Comparison of ENCODE assay signal across 18 cellular contexts in genomic region chr3:114929971-114930732, GRCh38.
DNase-seq lines count a peak whose midpoint lies in the region; ATAC-seq, FAIRE-seq and TF ChIP-seq lines count a peak whose summit lies in the region.
"Had no signal": no experiment of that assay in that cellular context is flagged by ENCODE, and none has a peak within 500 bp of the region (broad histone marks: within the 10 kb centered on the region; RNA-seq: fewer than 3 reads in every experiment).

No MANE protein-coding gene starts in this region.

- no peaks in the 10 kb centered on the region for H3K27me3 Mint-ChIP-seq in memory B cell
- no peaks in the 10 kb centered on the region for H3K27me3 Mint-ChIP-seq in stimulated activated naive B cell treated with anti-CD40 and anti-IgM and Interleukin-4, amounts not matched to agents 10 μg/mL and 1 μg/mL and 100 μg/mL, for 72 hours
- H3K27me3 Mint-ChIP-seq: B cell; CD4-positive, CD25-positive, alpha-beta regulatory T cell had no signal

- H3K9me3 Mint-ChIP-seq in memory B cell = no peaks in the 10 kb centered on the region
- peaks cover 0 to 10% of the 10 kb centered on the region in 2 donors for H3K9me3 Mint-ChIP-seq in stimulated activated naive B cell treated with anti-CD40 and anti-IgM and Interleukin-4, amounts not matched to agents 10 μg/mL and 1 μg/mL and 100 μg/mL, for 72 hours

- H3K9me1 ChIP-seq in IMR-90 (ENCODE audit: insufficient read depth, low read length) = no peaks in the 10 kb centered on the region

- no peaks in the 10 kb centered on the region for H4K20me1 ChIP-seq in IMR-90 (ENCODE audit: insufficient read depth, low read length)

- in situ Hi-C loops in IMR-90 (cut with MboI; ENCODE audit: low sequenced_read_pairs) = no loop called here

- no peak for TF ChIP-seq CTCF in AG10803 (conservative IDR thresholded peaks at IDR 0.05; ENCODE audit: low read length)
- TF ChIP-seq CTCF in IMR-90 (conservative IDR thresholded peaks at IDR 0.05; ENCODE audit: low read depth, low read length) = no peak

- ATAC-seq in IMR-90 (ENCODE audit: low read depth) = no peak
- no peak for ATAC-seq in memory B cell (ENCODE audit: low read depth)
- ATAC-seq in GM19023 (IDR thresholded peaks at IDR 0.05; ENCODE audit: unreplicated experiment) = no peak
- no peak for ATAC-seq in stimulated activated naive B cell treated with anti-CD40 and anti-IgM and Interleukin-4, amounts not matched to agents 10 μg/mL and 1 μg/mL and 100 μg/mL, for 72 hours (replicated peaks)

- peak; percentile 0 for DNase-seq in AG10803 (ENCODE audit: low read depth)
- DNase-seq in IMR-90 = no peak
- DNase-seq in fibroblast of gingiva (ENCODE audit: low read depth) = peak; percentile 3
- DNase-seq in memory B cell (ENCODE audit: low spot score in 2 of 2) = no peak
- no peak for DNase-seq in NCI-H345 treated with DMSO at 0.1 percent for 48 hours (lab: John Stamatoyannopoulos, UW; ENCODE audit: unreplicated experiment)
- DNase-seq in frontal cortex (ENCODE audit: low spot score in 2 of 2) = no peak
- no peak for DNase-seq in stimulated activated naive B cell treated with anti-CD40 and anti-IgM and Interleukin-4, amounts not matched to agents 10 μg/mL and 1 μg/mL and 100 μg/mL, for 72 hours
- DNase-seq: Calu3; CD4-positive, CD25-positive, alpha-beta regulatory T cell; NCI-H1436; NCI-H2081 treated with DMSO at 0.1 percent for 48 hours; NCI-H524; PC-9 had no signal

- H2AK5ac ChIP-seq in IMR-90 (ENCODE audit: low read depth, low read length) = no peak overlapping the region

- no peak overlapping the region for H2BK20ac ChIP-seq in IMR-90 (ENCODE audit: low read depth, low read length)

- 100% methylated on average over 1 of the region's 21 CpGs; no CpG with 5 or more reads in 1 of the 2 experiments for WGBS in IMR-90 (ENCODE audit: extremely low coverage in 2 of 2, insufficient read length in 1 of 2), 2 experiments

- no peak overlapping the region for H2BK120ac ChIP-seq in IMR-90 (ENCODE audit: low read depth, low read length)

- H2AFZ ChIP-seq in IMR-90 (replicated peaks; ENCODE audit: low read length, poor library complexity) = no peak overlapping the region
- H2AFZ ChIP-seq: PC-9 had no signal

- 0 out of 2 replicates have a peak overlapping the region, but pooled peaks have one; percentile 22 for H3K14ac ChIP-seq in IMR-90 (replicated peaks; ENCODE audit: low read depth, low read length)

- CTCF ChIA-PET in IMR-90 (lab: Yijun Ruan, JAX) = no interaction called here

- H3K79me1 ChIP-seq in IMR-90 (ENCODE audit: low read depth in 1 of 2, low read length in 2 of 2) = no peaks in the 10 kb centered on the region

- no peak overlapping the region for H4K91ac ChIP-seq in IMR-90 (ENCODE audit: insufficient read depth, low read depth, low read length)

- no peak overlapping the region for H3K9ac ChIP-seq in IMR-90 (ENCODE audit: low read depth, low read length)

- no TSS peak for BruUV-seq in IMR-90 (replicated peaks; lab: Mats Ljungman, UMichigan)

- no peak overlapping the region for H3K4me2 ChIP-seq in IMR-90 (ENCODE audit: low read depth, low read length)
- H3K4me2 ChIP-seq: PC-9 had no signal

- H3K27ac Mint-ChIP-seq in memory B cell = peak overlapping the region; percentile 26
- H3K27ac Mint-ChIP-seq in stimulated activated naive B cell treated with anti-CD40 and anti-IgM and Interleukin-4, amounts not matched to agents 10 μg/mL and 1 μg/mL and 100 μg/mL, for 72 hours = no peak overlapping the region
- H3K27ac Mint-ChIP-seq: B cell; CD4-positive, CD25-positive, alpha-beta regulatory T cell had no signal

- H3K4me3 Mint-ChIP-seq in memory B cell = no peak overlapping the region
- H3K4me3 Mint-ChIP-seq in stimulated activated naive B cell treated with anti-CD40 and anti-IgM and Interleukin-4, amounts not matched to agents 10 μg/mL and 1 μg/mL and 100 μg/mL, for 72 hours = no peak overlapping the region
- H3K4me3 Mint-ChIP-seq: B cell; CD4-positive, CD25-positive, alpha-beta regulatory T cell had no signal

- no peaks in the 10 kb centered on the region for H3K27me3 ChIP-seq in IMR-90 (ENCODE audit: control insufficient read depth, insufficient read depth, low read length)
- H3K27me3 ChIP-seq: SJSA1 had no signal

- intact Hi-C loops in IMR-90 (cut with micrococcal nuclease) = no loop called here

- no peak for FAIRE-seq in frontal cortex (lab: Jason Lieb, UNC)
- FAIRE-seq: HTR-8/SVneo had no signal

- no peak overlapping the region for H3K56ac ChIP-seq in IMR-90 (ENCODE audit: extremely low read depth, insufficient read depth, low read length)

- no peak for TF ChIP-seq POLR2A in IMR-90 (IDR thresholded peaks at IDR 0.05; ENCODE audit: low read depth, low read length)

- no peak overlapping the region for H4K8ac ChIP-seq in IMR-90 (ENCODE audit: low read depth in 2 of 2, low read length in 2 of 2)

- peaks cover 41% of the 10 kb centered on the region for H3K36me3 Mint-ChIP-seq in memory B cell
- H3K36me3 Mint-ChIP-seq in stimulated activated naive B cell treated with anti-CD40 and anti-IgM and Interleukin-4, amounts not matched to agents 10 μg/mL and 1 μg/mL and 100 μg/mL, for 72 hours = peaks cover 14 to 41% of the 10 kb centered on the region in 2 donors

- H3K9me3 ChIP-seq in IMR-90 (ENCODE audit: control insufficient read depth, insufficient read depth, low read length) = no peaks in the 10 kb centered on the region
- H3K9me3 ChIP-seq: SJSA1 had no signal

- no peak overlapping the region for H2BK15ac ChIP-seq in IMR-90 (ENCODE audit: low read depth, low read length)

- TF ChIP-seq RAD21 in IMR-90 (IDR thresholded peaks at IDR 0.05; ENCODE audit: low read length) = no peak

- no peak overlapping the region for H4K5ac ChIP-seq in IMR-90 (ENCODE audit: low read depth, low read length)

- no peaks in the 10 kb centered on the region for H3K36me3 ChIP-seq in IMR-90 (ENCODE audit: control insufficient read depth, insufficient read depth, low read length)
- H3K36me3 ChIP-seq: SJSA1 had no signal

- dilution Hi-C loops in IMR-90 (cut with HindIII; ENCODE audit: low sequenced_read_pairs, unreplicated experiment) = no loop called here

- H3K4me1 ChIP-seq in IMR-90 (ENCODE audit: control insufficient read depth, insufficient read depth, low read length) = peaks cover 2% of the 10 kb centered on the region; the same call in 1 of the 2 replicates
- H3K4me1 ChIP-seq: SJSA1 had no signal

- POLR2A ChIA-PET in IMR-90 (lab: Charles Lee; ENCODE audit: unreplicated experiment) = no interaction called here

- no peak overlapping the region for H3K4me3 ChIP-seq in AG10803 (ENCODE audit: low read length)
- H3K4me3 ChIP-seq in IMR-90 (ENCODE audit: insufficient read depth, low read depth, low read length) = no peak overlapping the region
- H3K4me3 ChIP-seq: PC-9, SJSA1 had no signal

- no peak overlapping the region for H3K27ac ChIP-seq in IMR-90 (ENCODE audit: insufficient read depth, low read length)
- H3K27ac ChIP-seq: HL-60, PC-9, SJSA1 had no signal

- no peak overlapping the region for H3K18ac ChIP-seq in IMR-90 (ENCODE audit: low read depth, low read length)

- no peak overlapping the region for H3K23ac ChIP-seq in IMR-90 (ENCODE audit: low read depth, low read length)

- peaks cover 9% of the 10 kb centered on the region for H3K4me1 Mint-ChIP-seq in memory B cell
- peaks cover 0 to 2% of the 10 kb centered on the region in 2 donors for H3K4me1 Mint-ChIP-seq in stimulated activated naive B cell treated with anti-CD40 and anti-IgM and Interleukin-4, amounts not matched to agents 10 μg/mL and 1 μg/mL and 100 μg/mL, for 72 hours
- H3K4me1 Mint-ChIP-seq: B cell had no signal

- no peak overlapping the region for H2AK9ac ChIP-seq in IMR-90 (replicated peaks; ENCODE audit: low read depth, low read length, poor library complexity)

- no peak overlapping the region for H2BK5ac ChIP-seq in IMR-90 (ENCODE audit: low read depth, low read length, poor library complexity, severe bottlenecking)

- no peak overlapping the region for H3K4ac ChIP-seq in IMR-90 (ENCODE audit: low read depth, low read length)

TF ChIP-seq in IMR-90, 13 proteins besides CTCF, POLR2A, EP300 and RAD21:
- TF ChIP-seq CEBPB (IDR thresholded peaks at IDR 0.05; ENCODE audit: low read depth, low read length) = peak; percentile 54
- TF ChIP-seq RCOR1 (IDR thresholded peaks at IDR 0.05; ENCODE audit: insufficient replicate concordance, low read length) = no peak

Comparison
In these comparisons a context has a peak if more than half of its experiments do, and no peak if none do; other contexts are left out.
1. DNase-seq: peak in AG10803 (single experiment) and fibroblast of gingiva (single experiment); none in IMR-90 (single experiment), memory B cell (0 of 2), NCI-H345 treated with DMSO at 0.1 percent for 48 hours (single experiment), frontal cortex (0 of 2) and stimulated activated naive B cell treated with anti-CD40 and anti-IgM and Interleukin-4, amounts not matched to agents 10 μg/mL and 1 μg/mL and 100 μg/mL, for 72 hours (single experiment).